In the genomic region with DNA sequence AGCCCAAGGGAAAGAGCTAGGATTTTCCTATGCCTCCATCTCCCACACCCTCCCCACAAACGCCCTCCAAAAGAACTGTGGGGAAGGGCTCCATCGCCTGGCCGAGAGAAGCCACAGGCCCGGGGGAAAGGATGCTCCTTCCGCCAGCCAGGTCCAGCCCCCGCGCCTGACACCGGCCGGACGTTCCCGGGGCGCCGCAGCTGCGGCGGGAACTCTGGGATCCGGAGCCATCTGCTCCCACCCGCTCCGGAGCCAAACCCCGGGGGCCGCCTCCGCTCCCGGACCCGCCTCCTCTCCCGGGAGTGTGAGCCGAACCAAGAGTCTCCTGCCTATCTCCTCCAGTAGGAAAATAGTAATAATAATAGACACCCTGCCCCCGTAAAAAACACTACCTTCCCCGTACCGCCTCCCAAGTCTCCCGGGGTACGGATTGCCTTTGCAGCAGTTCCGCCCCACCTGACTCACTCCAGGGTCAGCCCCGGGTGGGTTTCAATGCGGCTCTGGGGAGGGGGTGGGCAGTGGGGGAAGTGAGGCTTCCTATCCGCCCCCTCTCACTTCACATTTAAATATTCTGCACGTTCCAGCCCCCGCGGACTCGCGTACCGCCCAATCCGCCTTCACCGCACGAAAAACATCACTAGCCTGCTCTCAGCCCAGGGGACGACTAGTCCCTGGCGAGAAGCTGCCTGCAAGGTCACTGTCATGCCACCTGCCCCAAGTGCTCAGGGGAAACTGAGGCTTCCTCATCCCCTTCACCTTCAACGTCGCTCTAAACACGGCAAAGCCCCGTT, we compare ENCODE assay signal across 8 cellular contexts. TPM values are rescaled to one million over a fixed set of nuclear protein-coding genes. Genes with fewer than 3 reads are reported as not detected.
DNase-seq lines count a peak whose midpoint lies in the region; ATAC-seq, FAIRE-seq and TF ChIP-seq lines count a peak whose summit lies in the region.

No MANE protein-coding gene starts in this region.

- no peaks in the 10 kb centered on the region for H3K9me3 ChIP-seq in adipocyte (ENCODE audit: control insufficient read depth, low read length)
- H3K9me3 ChIP-seq in upper lobe of right lung = no peaks in the 10 kb centered on the region

- H3K4me3 ChIP-seq in adipocyte (ENCODE audit: low read length) (no peak overlapping the region), upper lobe of right lung (no peak overlapping the region)

- intact Hi-C loops in Right ventricle myocardium superior (cut with DNase I) = no loop called here
- intact Hi-C loops in cardiac septum (cut with DNase I) = no loop called here
- intact Hi-C loops in upper lobe of right lung (cut with DNase I) = no loop called here

- H3K36me3 ChIP-seq in adipocyte (ENCODE audit: control insufficient read depth, insufficient read depth, low read length, severe bottlenecking) = no peaks in the 10 kb centered on the region
- no peaks in the 10 kb centered on the region for H3K36me3 ChIP-seq in upper lobe of right lung

- FAIRE-seq in H54 (lab: Jason Lieb, UNC) = no peak

- H3K27ac ChIP-seq in upper lobe of right lung = no peak overlapping the region

- DNase-seq in Right ventricle myocardium superior (peak; percentile 50), cardiac septum (ENCODE audit: low spot score) (no peak), adipocyte (ENCODE audit: low read depth) (peak; percentile 62), iPS-NIHi11 (ENCODE audit: low spot score) (peak; percentile 89), upper lobe of right lung (no peak), H54 (ENCODE audit: insufficient read length, low spot score) (no peak), SIG-M5 treated with dmso at 0.1 percent for 504 hours (lab: John Stamatoyannopoulos, UW; ENCODE audit: unreplicated experiment) (no peak), pons (ENCODE audit: low spot score) (no peak)

- H3K27me3 ChIP-seq in adipocyte (replicated peaks; ENCODE audit: control insufficient read depth, insufficient read depth, low read length) (peaks cover 66% of the 10 kb centered on the region), upper lobe of right lung (peaks cover 61% of the 10 kb centered on the region)

- ATAC-seq in Right ventricle myocardium superior (ENCODE audit: poor library complexity) = peak; percentile 48
- ATAC-seq in upper lobe of right lung = no peak

- TF ChIP-seq POLR2A in H54 (IDR thresholded peaks at IDR 0.05; ENCODE audit: low read depth, low read length) = no peak

- H3K4me1 ChIP-seq in adipocyte (ENCODE audit: control insufficient read depth, insufficient read depth, low read length) (no peaks in the 10 kb centered on the region), upper lobe of right lung (no peaks in the 10 kb centered on the region)

- H3K9ac ChIP-seq in adipocyte (ENCODE audit: low read length) = no peak overlapping the region

- peak; percentile 12 for TF ChIP-seq CTCF in upper lobe of right lung (IDR thresholded peaks at IDR 0.05)

RNA-seq across cellular contexts. Expression of a gene that starts 2.4 kb away (rescaled TPM):
- 6.6 TPM for total RNA-seq in Right ventricle myocardium superior
- total RNA-seq in cardiac septum = 6.1 TPM
- total RNA-seq in upper lobe of right lung = 5.4 TPM

RNA-seq across cellular contexts. Expression of a gene that starts 8.7 kb away (rescaled TPM):
- 27.5 TPM for total RNA-seq in Right ventricle myocardium superior
- 25.1 TPM for total RNA-seq in cardiac septum
- total RNA-seq in upper lobe of right lung = 39.9 TPM

RNA-seq across cellular contexts. Expression of a gene that starts 16.0 kb away (rescaled TPM):
- total RNA-seq in Right ventricle myocardium superior (41.1 TPM), cardiac septum (46.3 TPM), upper lobe of right lung (77.6 TPM)

RNA-seq across cellular contexts. Expression of a gene that starts 18.8 kb away (rescaled TPM):
- total RNA-seq in Right ventricle myocardium superior = 12.2 TPM
- total RNA-seq in cardiac septum = 13.1 TPM
- total RNA-seq in upper lobe of right lung = 21.2 TPM

RNA-seq across cellular contexts. Expression of a gene that starts 30.7 kb away (rescaled TPM):
- not detected for total RNA-seq in Right ventricle myocardium superior
- 0.24 TPM for total RNA-seq in cardiac septum
- total RNA-seq in upper lobe of right lung = 2.0 TPM

Comparison
In these comparisons a context has a peak if more than half of its experiments do, and no peak if none do; other contexts are left out.
1. DNase-seq: peak in Right ventricle myocardium superior (single experiment), adipocyte (single experiment) and iPS-NIHi11 (single experiment); none in cardiac septum (single experiment), upper lobe of right lung (single experiment), H54 (single experiment), SIG-M5 treated with dmso at 0.1 percent for 504 hours (single experiment) and pons (single experiment).